ENCODE assay signal across 30 cellular contexts in the genomic region with DNA sequence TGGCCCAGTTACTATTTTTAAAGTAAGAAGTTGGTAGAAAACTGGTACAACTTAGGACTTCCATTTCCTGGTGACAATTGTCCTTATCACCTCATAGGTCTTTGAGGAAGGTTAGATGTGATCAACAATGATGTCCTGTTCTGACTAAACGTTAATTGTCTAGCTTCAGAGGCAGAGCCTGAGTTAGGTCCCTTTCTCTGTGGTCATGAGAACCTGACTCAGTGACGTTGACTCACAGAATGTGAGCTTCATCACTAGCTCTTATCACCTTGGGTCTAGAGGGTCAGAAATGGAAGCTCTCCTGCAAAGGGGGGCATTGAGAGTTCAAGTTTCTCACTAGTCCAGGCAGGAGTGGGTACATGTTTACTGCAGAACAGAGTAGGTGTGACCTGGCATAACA.
DNase-seq lines count a peak whose midpoint lies in the region; ATAC-seq, FAIRE-seq and TF ChIP-seq lines count a peak whose summit lies in the region.
"Had no signal": no experiment of that assay in that cellular context is flagged by ENCODE, and none has a peak within 500 bp of the region (broad histone marks: within the 10 kb centered on the region; RNA-seq: fewer than 3 reads in every experiment).

No MANE protein-coding gene starts in this region.

- H3K4me3 Mint-ChIP-seq in activated CD4-positive, alpha-beta T cell treated with anti-CD3 and anti-CD28 coated beads for 36 hours, result no peak overlapping the region
- no peak overlapping the region for H3K4me3 Mint-ChIP-seq in astrocyte (ENCODE audit: unreplicated experiment)
- H3K4me3 Mint-ChIP-seq: activated CD4-positive, alpha-beta memory T cell treated with anti-CD3 and anti-CD28 coated beads for 36 hours; dendritic cell treated with granulocyte-macrophage colony-stimulating factor and Interleukin-4, amounts not matched to agents 40 ng/mL and 50 ng/mL, for 4 days; natural killer cell had no signal

- H3K27ac ChIP-seq in GM23248, result no peak overlapping the region
- no peak overlapping the region for H3K27ac ChIP-seq in astrocyte (ENCODE audit: low read depth, low read length)
- no peak overlapping the region for H3K27ac ChIP-seq in keratinocyte (ENCODE audit: control insufficient read depth, insufficient read depth, low read length)
- H3K27ac ChIP-seq in SJCRH30, result no peak overlapping the region
- H3K27ac ChIP-seq: 22Rv1, C4-2B, heart right ventricle, lower lobe of right lung, sigmoid colon had no signal

- dilution Hi-C loops in keratinocyte (cut with MboI; ENCODE audit: extremely low pct_ligation_motif_present, low sequenced_read_pairs), result no loop called here

- no peaks in the 10 kb centered on the region for H3F3A ChIP-seq in GM23248 (ENCODE audit: insufficient read depth)

- no peak for FAIRE-seq in astrocyte (lab: Jason Lieb, UNC)
- FAIRE-seq in keratinocyte (lab: Jason Lieb, UNC), result peak; percentile 20

- H2AFZ ChIP-seq in GM23248 (no peak overlapping the region), astrocyte (ENCODE audit: low read depth, low read length) (no peak overlapping the region), keratinocyte (ENCODE audit: control insufficient read depth, low read length) (no peak overlapping the region)

- H4K20me1 ChIP-seq in GM23248 (ENCODE audit: insufficient read depth) (no peaks in the 10 kb centered on the region), astrocyte (ENCODE audit: insufficient read depth, low read length) (no peaks in the 10 kb centered on the region), keratinocyte (ENCODE audit: control insufficient read depth, extremely low read depth, insufficient read depth, low read length) (no peaks in the 10 kb centered on the region)

- H3K27me3 Mint-ChIP-seq in activated CD4-positive, alpha-beta T cell treated with anti-CD3 and anti-CD28 coated beads for 36 hours, result peaks cover 11% of the 10 kb centered on the region
- peaks cover 3% of the 10 kb centered on the region for H3K27me3 Mint-ChIP-seq in astrocyte (ENCODE audit: low read depth, unreplicated experiment)

- no peaks in the 10 kb centered on the region for H3K4me1 ChIP-seq in GM23248 (ENCODE audit: insufficient read depth)
- peaks cover 3% of the 10 kb centered on the region for H3K4me1 ChIP-seq in astrocyte (ENCODE audit: insufficient read depth, low read length)
- no peaks in the 10 kb centered on the region for H3K4me1 ChIP-seq in keratinocyte (ENCODE audit: control insufficient read depth, extremely low read depth, insufficient read depth, low read length)
- H3K4me1 ChIP-seq in SJCRH30, result no peaks in the 10 kb centered on the region
- H3K4me1 ChIP-seq: heart right ventricle, lower lobe of right lung, sigmoid colon had no signal

- no peaks in the 10 kb centered on the region for H3K9me1 ChIP-seq in keratinocyte (ENCODE audit: control insufficient read depth, extremely low read depth, insufficient read depth, low read length)

- H3K27me3 ChIP-seq in GM23248 (replicated peaks; ENCODE audit: insufficient read depth) (no peaks in the 10 kb centered on the region), astrocyte (ENCODE audit: insufficient read depth, low read length) (no peaks in the 10 kb centered on the region), keratinocyte (ENCODE audit: control insufficient read depth, extremely low read depth, insufficient read depth, low read length) (peaks cover 5% of the 10 kb centered on the region), SJCRH30 (no peaks in the 10 kb centered on the region)
- H3K27me3 ChIP-seq: heart right ventricle, sigmoid colon had no signal

- H3K4me3 ChIP-seq in GM23248, result no peak overlapping the region
- no peak overlapping the region for H3K4me3 ChIP-seq in astrocyte (ENCODE audit: insufficient read depth, low read depth, low read length)
- no peak overlapping the region for H3K4me3 ChIP-seq in keratinocyte (ENCODE audit: control insufficient read depth in 2 of 3, extremely low read depth in 1 of 3, insufficient read depth in 2 of 3, low read depth in 1 of 3, low read length in 3 of 3)
- H3K4me3 ChIP-seq in SJCRH30, result no peak overlapping the region
- H3K4me3 ChIP-seq: heart right ventricle, lower lobe of right lung, mucosa of descending colon, sigmoid colon had no signal

- H3K27ac Mint-ChIP-seq in activated CD4-positive, alpha-beta T cell treated with anti-CD3 and anti-CD28 coated beads for 36 hours, result no peak overlapping the region
- no peak overlapping the region for H3K27ac Mint-ChIP-seq in astrocyte (ENCODE audit: unreplicated experiment)
- H3K27ac Mint-ChIP-seq: activated CD4-positive, alpha-beta memory T cell treated with anti-CD3 and anti-CD28 coated beads for 36 hours; dendritic cell treated with granulocyte-macrophage colony-stimulating factor and Interleukin-4, amounts not matched to agents 40 ng/mL and 50 ng/mL, for 4 days; natural killer cell had no signal

- DNase-seq in activated CD4-positive, alpha-beta T cell treated with anti-CD3 and anti-CD28 coated beads for 36 hours, result no peak
- DNase-seq in activated CD4-positive, alpha-beta T cell treated with anti-CD3 and anti-CD28 coated beads for 48 hours, result no peak
- DNase-seq in GM23248, result peak; percentile 19
- peak; percentile 28 for DNase-seq in astrocyte (ENCODE audit: low read depth)
- DNase-seq in keratinocyte (ENCODE audit: low read depth, low spot score), result no peak
- no peak for DNase-seq in foreskin melanocyte
- DNase-seq in SJCRH30, result no peak
- DNase-seq: activated CD4-positive, alpha-beta memory T cell treated with anti-CD3 and anti-CD28 coated beads for 36 hours; activated CD8-positive, alpha-beta memory T cell treated with anti-CD3 and anti-CD28 coated beads, Interleukin-2, amount 50 U/mL, for 48 hours; activated effector memory CD4-positive, alpha-beta T cell treated with anti-CD3 and anti-CD28 coated beads, Interleukin-2, amount 50 U/mL, for 16 hours; H7; heart right ventricle; Karpas-422; kidney glomerular epithelial cell; lower lobe of right lung; mucosa of descending colon; natural killer cell; NCI-H1436; NCI-H2081; NCI-H524 treated with DMSO at 0.1 percent for 48 hours; occipital lobe; OCI-M1; Right ventricle myocardium superior; sigmoid colon; stimulated activated CD4-positive, alpha-beta T cell treated with anti-CD3 and anti-CD28 coated beads, Interleukin-4, amount 100 ng/mL, for 1 hour; T-helper 2 cell had no signal

- H3K79me2 ChIP-seq in GM23248 (ENCODE audit: insufficient read depth) (no peaks in the 10 kb centered on the region), astrocyte (ENCODE audit: insufficient read depth, low read length) (no peaks in the 10 kb centered on the region), keratinocyte (ENCODE audit: control insufficient read depth, insufficient read depth, low read length) (no peaks in the 10 kb centered on the region)

- no peaks in the 10 kb centered on the region for H3K9me2 ChIP-seq in GM23248 (ENCODE audit: insufficient read depth)

- CTCF ChIA-PET in activated CD4-positive, alpha-beta T cell treated with anti-CD3 and anti-CD28 coated beads for 36 hours (lab: Charles Lee), result interaction anchor here (1.0 kb wide), 1 partner anchor 18 kb away, joined by 4 read pairs; no protein-coding TSS in a partner anchor

- H3K9me3 Mint-ChIP-seq in activated CD4-positive, alpha-beta T cell treated with anti-CD3 and anti-CD28 coated beads for 36 hours (ENCODE audit: low read depth), result no peaks in the 10 kb centered on the region
- H3K9me3 Mint-ChIP-seq in astrocyte (ENCODE audit: unreplicated experiment), result no peaks in the 10 kb centered on the region
- H3K9me3 Mint-ChIP-seq: activated CD4-positive, alpha-beta memory T cell treated with anti-CD3 and anti-CD28 coated beads for 36 hours; dendritic cell treated with granulocyte-macrophage colony-stimulating factor and Interleukin-4, amounts not matched to agents 40 ng/mL and 50 ng/mL, for 4 days; natural killer cell had no signal

- in situ Hi-C loops in GM23248 (cut with MboI), result no loop called here

- 55 to 62% methylated on average over 2 of the region's 2 CpGs for WGBS in GM23248 (ENCODE audit: low coverage in 1 of 2, low lambda C conversion rate in 2 of 2, missing lambda C conversion rate in 2 of 2), 2 experiments

- H3K36me3 Mint-ChIP-seq in activated CD4-positive, alpha-beta T cell treated with anti-CD3 and anti-CD28 coated beads for 36 hours (ENCODE audit: low read depth), result no peaks in the 10 kb centered on the region
- H3K36me3 Mint-ChIP-seq in astrocyte (ENCODE audit: low read depth, unreplicated experiment), result no peaks in the 10 kb centered on the region
- H3K36me3 Mint-ChIP-seq: activated CD4-positive, alpha-beta memory T cell treated with anti-CD3 and anti-CD28 coated beads for 36 hours; natural killer cell had no signal

- no peaks in the 10 kb centered on the region for H3K4me1 Mint-ChIP-seq in activated CD4-positive, alpha-beta T cell treated with anti-CD3 and anti-CD28 coated beads for 36 hours
- no peaks in the 10 kb centered on the region for H3K4me1 Mint-ChIP-seq in astrocyte (ENCODE audit: low read depth, unreplicated experiment)
- H3K4me1 Mint-ChIP-seq: natural killer cell had no signal

- TF ChIP-seq CTCF in astrocyte (IDR thresholded peaks at IDR 0.05; ENCODE audit: insufficient read depth, low read depth, low read length) (no peak), keratinocyte (optimal IDR thresholded peaks at IDR 0.05 in 1 of 3, IDR thresholded peaks at IDR 0.05 in 1 of 3, conservative IDR thresholded peaks at IDR 0.05 in 1 of 3; ENCODE audit: extremely low read depth in 1 of 3, insufficient read depth in 2 of 3, low read length in 3 of 3) (no peak)

- H3K36me3 ChIP-seq in GM23248 (ENCODE audit: low read depth) (no peaks in the 10 kb centered on the region), astrocyte (ENCODE audit: insufficient read depth, low read length) (no peaks in the 10 kb centered on the region), keratinocyte (ENCODE audit: control insufficient read depth in 2 of 2, extremely low read depth in 1 of 2, insufficient read depth in 2 of 2, low read length in 2 of 2) (no peaks in the 10 kb centered on the region), SJCRH30 (no peaks in the 10 kb centered on the region)
- H3K36me3 ChIP-seq: heart right ventricle, lower lobe of right lung, sigmoid colon had no signal

- H3K9me3 ChIP-seq in GM23248 (ENCODE audit: low read depth) (no peaks in the 10 kb centered on the region), astrocyte (ENCODE audit: insufficient read depth, low read depth, low read length) (no peaks in the 10 kb centered on the region), keratinocyte (ENCODE audit: control insufficient read depth, low read depth, low read length) (no peaks in the 10 kb centered on the region), SJCRH30 (replicated peaks) (no peaks in the 10 kb centered on the region)
- H3K9me3 ChIP-seq: lower lobe of right lung, mucosa of descending colon, sigmoid colon had no signal

- intact Hi-C loops in activated CD4-positive, alpha-beta T cell treated with anti-CD3 and anti-CD28 coated beads for 36 hours (cut with DNase I, micrococcal nuclease), result no loop called here

- POLR2A ChIA-PET in activated CD4-positive, alpha-beta T cell treated with anti-CD3 and anti-CD28 coated beads for 36 hours (lab: Charles Lee), result no interaction called here

- ATAC-seq in activated CD4-positive, alpha-beta T cell treated with anti-CD3 and anti-CD28 coated beads for 36 hours, result peak; percentile 61
- no peak for ATAC-seq in HG03039 (IDR thresholded peaks at IDR 0.05; ENCODE audit: unreplicated experiment)
- ATAC-seq: heart right ventricle, mucosa of descending colon, natural killer cell had no signal

- no peak overlapping the region for H3K9ac ChIP-seq in GM23248
- no peak overlapping the region for H3K9ac ChIP-seq in astrocyte (ENCODE audit: low read length)
- no peak overlapping the region for H3K9ac ChIP-seq in keratinocyte (ENCODE audit: control insufficient read depth, extremely low read depth, insufficient read depth, low read length)

- no peak overlapping the region for H3K4me2 ChIP-seq in GM23248 (ENCODE audit: unreplicated experiment)
- H3K4me2 ChIP-seq in astrocyte (ENCODE audit: low read length), result peak overlapping the region; percentile 7
- H3K4me2 ChIP-seq in keratinocyte (ENCODE audit: control insufficient read depth, extremely low read depth, insufficient read depth, low read depth, low read length), result no peak overlapping the region

Comparison
In these comparisons a context has a peak if more than half of its experiments do, and no peak if none do; other contexts are left out.
1. DNase-seq: peak in GM23248 (single experiment) and astrocyte (single experiment); none in activated CD4-positive, alpha-beta T cell treated with anti-CD3 and anti-CD28 coated beads for 36 hours (single experiment), activated CD4-positive, alpha-beta T cell treated with anti-CD3 and anti-CD28 coated beads for 48 hours (single experiment), keratinocyte (single experiment), foreskin melanocyte (single experiment) and SJCRH30 (0 of 2).